ENCODE assay signal across 20 cellular contexts in genomic region chr16:82152641-82153094, GRCh38. TPM values are rescaled to one million over a fixed set of nuclear protein-coding genes. Genes with fewer than 3 reads are reported as not detected.
A peak's percentile ranks its signal among the peaks of the same experiment; 100 is the strongest.
DNase-seq lines count a peak whose midpoint lies in the region; ATAC-seq and TF ChIP-seq lines count a peak whose summit lies in the region.
"Had no signal": no experiment of that assay in that cellular context is flagged by ENCODE, and none has a peak within 500 bp of the region (broad histone marks: within the 10 kb centered on the region; RNA-seq: fewer than 3 reads in every experiment).

No MANE protein-coding gene starts in this region.

- H3K36me3 ChIP-seq in mucosa of descending colon (ENCODE audit: low read depth): no peaks in the 10 kb centered on the region
- H3K36me3 ChIP-seq in right atrium auricular region: peaks cover 9% of the 10 kb centered on the region
- H3K36me3 ChIP-seq: WERI-Rb-1 had no signal

- peaks cover 62 to 69% of the 10 kb centered on the region in 2 donors for H3K36me3 Mint-ChIP-seq in CD14-positive monocyte

- peak overlapping the region in 5 of 7 donors; percentile 8 to 56 (median 27) for H3K27ac Mint-ChIP-seq in CD14-positive monocyte
- H3K27ac Mint-ChIP-seq: B cell, IgD-negative memory B cell had no signal

- H3K27me3 Mint-ChIP-seq in CD14-positive monocyte (ENCODE audit: low read depth in 3 of 3): peaks cover 0 to 3% (median 0%) of the 10 kb centered on the region in 3 donors
- H3K27me3 Mint-ChIP-seq: B cell, IgD-negative memory B cell had no signal

- TF ChIP-seq CTCF in CD14-positive monocyte (IDR thresholded peaks at IDR 0.05): no peak
- no peak for TF ChIP-seq CTCF in HFF-Myc (IDR thresholded peaks at IDR 0.05; ENCODE audit: low read depth, low read length, missing control alignments)
- no peak for TF ChIP-seq CTCF in mucosa of descending colon (IDR thresholded peaks at IDR 0.05)
- TF ChIP-seq CTCF in right atrium auricular region (IDR thresholded peaks at IDR 0.05): no peak

- H3K4me3 Mint-ChIP-seq in CD14-positive monocyte: no peak overlapping the region
- H3K4me3 Mint-ChIP-seq: B cell had no signal

- peaks cover 8% of the 10 kb centered on the region for H3K4me1 Mint-ChIP-seq in CD14-positive monocyte
- H3K4me1 Mint-ChIP-seq: B cell had no signal

- H3K9me3 ChIP-seq in mucosa of descending colon (no peaks in the 10 kb centered on the region), right atrium auricular region (no peaks in the 10 kb centered on the region)
- H3K9me3 ChIP-seq: gastrocnemius medialis, neutrophil had no signal

- H3K4me1 ChIP-seq in mucosa of descending colon (ENCODE audit: low read depth): peaks cover 10% of the 10 kb centered on the region
- no peaks in the 10 kb centered on the region for H3K4me1 ChIP-seq in right atrium auricular region
- H3K4me1 ChIP-seq: gastrocnemius medialis had no signal

- DNase-seq in CD14-positive monocyte (ENCODE audit: low spot score): no peak
- DNase-seq in HFF-Myc (ENCODE audit: extremely low read depth, low read depth): peak; percentile 63
- peak; percentile 21 for DNase-seq in astrocyte of the hippocampus (ENCODE audit: low read depth, low spot score)
- DNase-seq in mucosa of descending colon: peak in 2 of 3 donors; percentile 40 to 59
- no peak for DNase-seq in activated naive CD4-positive, alpha-beta T cell treated with anti-CD3 and anti-CD28 coated beads, Interleukin-2, amount 50 U/mL, for 16 hours
- DNase-seq in right atrium auricular region (ENCODE audit: low spot score): no peak
- DNase-seq in NCI-H1436 treated with DMSO at 0.1 percent for 48 hours (lab: John Stamatoyannopoulos, UW): no peak
- DNase-seq: activated gamma-delta T cell treated with Interleukin-2 at 50 U/mL for 16 hours; DMS79; effector CD8-positive, alpha-beta T cell; gastrocnemius medialis; NCI-H1417 treated with DMSO at 0.1 percent for 48 hours; NCI-H446; spleen; WERI-Rb-1 had no signal

- peak; percentile 99 for ATAC-seq in mucosa of descending colon
- no peak for ATAC-seq in GM19328 (IDR thresholded peaks at IDR 0.05; ENCODE audit: unreplicated experiment)
- ATAC-seq: gastrocnemius medialis, GM12878 had no signal

- H3K27ac ChIP-seq in right atrium auricular region: no peak overlapping the region
- H3K27ac ChIP-seq: gastrocnemius medialis, neutrophil, spleen, WERI-Rb-1 had no signal

- intact Hi-C loops in CD14-positive monocyte (cut with micrococcal nuclease): no loop called here
- intact Hi-C loops in mucosa of descending colon (cut with DNase I, micrococcal nuclease): no loop called here

- no peaks in the 10 kb centered on the region for H3K27me3 ChIP-seq in right atrium auricular region
- H3K27me3 ChIP-seq: gastrocnemius medialis, neutrophil, spleen had no signal

- H3K4me3 ChIP-seq in HFF-Myc (replicated peaks; ENCODE audit: low read depth, low read length) (no peak overlapping the region), mucosa of descending colon (no peak overlapping the region), right atrium auricular region (no peak overlapping the region)
- H3K4me3 ChIP-seq: gastrocnemius medialis, GM12878, spleen had no signal

- peaks cover 0 to 3% (median 0%) of the 10 kb centered on the region in 7 donors for H3K9me3 Mint-ChIP-seq in CD14-positive monocyte

RNA-seq across cellular contexts. Expression of gene MPHOSPH6, which starts 17.4 kb away (rescaled TPM):
- polyA plus RNA-seq in CD14-positive monocyte: 10 to 100 TPM; 20.2 to 37.6 TPM
- total RNA-seq in mucosa of descending colon: 10 to 100 TPM; 16.4 to 23.8 (median 20.8) TPM
- total RNA-seq in right atrium auricular region: 1 to 10 TPM; 8.5 to 9.4 TPM

Comparison
In these comparisons a context has a peak if more than half of its experiments do, and no peak if none do; other contexts are left out.
1. DNase-seq: peak in HFF-Myc (single experiment), astrocyte of the hippocampus (single experiment) and mucosa of descending colon (2 of 3); none in CD14-positive monocyte (single experiment), activated naive CD4-positive, alpha-beta T cell treated with anti-CD3 and anti-CD28 coated beads, Interleukin-2, amount 50 U/mL, for 16 hours (single experiment), right atrium auricular region (single experiment) and NCI-H1436 treated with DMSO at 0.1 percent for 48 hours (single experiment).